Comparison of ENCODE assay signal across 24 cellular contexts in the genomic region with DNA sequence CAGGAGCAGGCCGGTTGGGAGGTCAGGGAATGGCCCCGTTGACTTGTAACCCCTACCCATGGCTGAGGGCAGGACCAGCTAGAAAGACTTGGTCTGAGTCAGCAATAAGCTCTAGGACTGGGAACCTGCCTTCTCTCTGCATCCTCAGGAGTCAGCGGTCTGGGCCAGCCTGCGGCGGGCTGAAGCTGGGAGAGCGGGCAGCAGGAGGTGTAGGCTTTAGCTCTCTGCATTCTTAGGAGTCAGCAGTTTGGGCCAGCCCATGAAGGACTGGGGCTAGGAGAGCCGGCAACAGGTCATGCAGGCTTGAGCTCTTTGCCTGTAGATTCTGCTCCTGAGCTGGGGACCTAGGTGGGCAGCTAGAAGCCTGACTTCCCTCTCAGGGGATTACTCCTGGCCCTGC. TPM values are rescaled to one million over a fixed set of nuclear protein-coding genes. Genes with fewer than 3 reads are reported as not detected.
DNase-seq lines count a peak whose midpoint lies in the region; ATAC-seq and TF ChIP-seq lines count a peak whose summit lies in the region.
"Had no signal": no experiment of that assay in that cellular context is flagged by ENCODE, and none has a peak within 500 bp of the region (broad histone marks: within the 10 kb centered on the region; RNA-seq: fewer than 3 reads in every experiment).

No MANE protein-coding gene starts in this region.

- no peak overlapping the region for H3K4me3 Mint-ChIP-seq in activated CD8-positive, alpha-beta memory T cell treated with anti-CD3 and anti-CD28 coated beads, Interleukin-2, amount 10 ng/mL, durations not matched to agents 7 days and 5 days
- H3K4me3 Mint-ChIP-seq in osteocyte (ENCODE audit: unreplicated experiment) = no peak overlapping the region
- H3K4me3 Mint-ChIP-seq: CD8-positive, alpha-beta memory T cell; H9 had no signal

- no peaks in the 10 kb centered on the region for H3K4me1 Mint-ChIP-seq in activated CD8-positive, alpha-beta memory T cell treated with anti-CD3 and anti-CD28 coated beads, Interleukin-2, amount 10 ng/mL, durations not matched to agents 7 days and 5 days
- H3K4me1 Mint-ChIP-seq in osteocyte (ENCODE audit: unreplicated experiment) = peaks cover 3% of the 10 kb centered on the region
- H3K4me1 Mint-ChIP-seq: CD8-positive, alpha-beta memory T cell had no signal

- CTCF ChIA-PET in activated CD8-positive, alpha-beta memory T cell treated with anti-CD3 and anti-CD28 coated beads, Interleukin-2, amount 10 ng/mL, durations not matched to agents 7 days and 5 days (lab: Charles Lee) = interaction anchor here (1.1 kb wide), 1 partner anchor 13 kb away, joined by 4 read pairs; no protein-coding TSS in a partner anchor

- peaks cover 50% of the 10 kb centered on the region for H3K27me3 Mint-ChIP-seq in activated CD8-positive, alpha-beta memory T cell treated with anti-CD3 and anti-CD28 coated beads, Interleukin-2, amount 10 ng/mL, durations not matched to agents 7 days and 5 days
- peaks cover 22% of the 10 kb centered on the region for H3K27me3 Mint-ChIP-seq in osteocyte (ENCODE audit: unreplicated experiment)

- H3K27ac Mint-ChIP-seq in activated CD8-positive, alpha-beta memory T cell treated with anti-CD3 and anti-CD28 coated beads, Interleukin-2, amount 10 ng/mL, durations not matched to agents 7 days and 5 days = no peak overlapping the region
- no peak overlapping the region for H3K27ac Mint-ChIP-seq in osteocyte (ENCODE audit: unreplicated experiment)

- no peaks in the 10 kb centered on the region for H3K36me3 ChIP-seq in esophagus muscularis mucosa

- WGBS in esophagus muscularis mucosa = 86% methylated on average over 3 of the region's 7 CpGs

- H3K27ac ChIP-seq in esophagus muscularis mucosa (replicated peaks in 1 of 4) = no peak overlapping the region
- H3K27ac ChIP-seq: C4-2B, HL-60, KMS-11 had no signal

- no peak for TF ChIP-seq EP300 in esophagus muscularis mucosa (IDR thresholded peaks at IDR 0.05)

- no peaks in the 10 kb centered on the region for H3K36me3 Mint-ChIP-seq in activated CD8-positive, alpha-beta memory T cell treated with anti-CD3 and anti-CD28 coated beads, Interleukin-2, amount 10 ng/mL, durations not matched to agents 7 days and 5 days
- no peaks in the 10 kb centered on the region for H3K36me3 Mint-ChIP-seq in osteocyte (ENCODE audit: unreplicated experiment)
- H3K36me3 Mint-ChIP-seq: CD8-positive, alpha-beta memory T cell had no signal

- peaks cover 0 to 17% (median 15%) of the 10 kb centered on the region in 4 donors for H3K4me1 ChIP-seq in esophagus muscularis mucosa

- ATAC-seq in activated CD8-positive, alpha-beta memory T cell treated with anti-CD3 and anti-CD28 coated beads, Interleukin-2, amount 10 ng/mL, durations not matched to agents 7 days and 5 days = no peak

- no peaks in the 10 kb centered on the region for H3K9me3 ChIP-seq in esophagus muscularis mucosa

- no peak for TF ChIP-seq CTCF in esophagus muscularis mucosa (IDR thresholded peaks at IDR 0.05)
- TF ChIP-seq CTCF in osteocyte (IDR thresholded peaks at IDR 0.05) = no peak

- intact Hi-C loops in esophagus muscularis mucosa (cut with DNase I) = no loop called here

- H3K9me3 Mint-ChIP-seq in activated CD8-positive, alpha-beta memory T cell treated with anti-CD3 and anti-CD28 coated beads, Interleukin-2, amount 10 ng/mL, durations not matched to agents 7 days and 5 days (ENCODE audit: low read depth) = no peaks in the 10 kb centered on the region
- no peaks in the 10 kb centered on the region for H3K9me3 Mint-ChIP-seq in osteocyte (ENCODE audit: unreplicated experiment)
- H3K9me3 Mint-ChIP-seq: CD8-positive, alpha-beta memory T cell; H9 had no signal

- peak; percentile 19 for DNase-seq in activated CD8-positive, alpha-beta memory T cell treated with anti-CD3 and anti-CD28 coated beads, Interleukin-2, amount 10 ng/mL, durations not matched to agents 7 days and 5 days
- no peak for DNase-seq in activated CD8-positive, alpha-beta memory T cell treated with anti-CD3 and anti-CD28 coated beads, Interleukin-2, amount 50 U/mL, for 4 hours
- DNase-seq in RPMI8226 (peak; percentile 41), esophagus muscularis mucosa (ENCODE audit: extremely low spot score) (peak; percentile 89), osteocyte (ENCODE audit: extremely low spot score, unreplicated experiment) (peak; percentile 62), NCI-H2171 treated with DMSO at 0.1 percent for 48 hours (lab: John Stamatoyannopoulos, UW) (no peak), DMS53 treated with DMSO at 0.1 percent for 48 hours (lab: John Stamatoyannopoulos, UW; ENCODE audit: unreplicated experiment) (no peak)
- DNase-seq in stimulated activated CD4-positive, alpha-beta T cell treated with anti-CD3 and anti-CD28 coated beads, Interleukin-2, amount 100 ng/mL, for 48 hours = no peak
- DNase-seq: CD8-positive, alpha-beta memory T cell; GF-D8; H9; NCI-H1105; NCI-H146; NCI-H2029; NCI-H345; NCI-H524; NCI-H774; NK-92 treated with Interleukin-12 subunit alpha and Interleukin-12 subunit beta, amount 100 ng/mL, for 24 hours; SIG-M5 had no signal

- no peaks in the 10 kb centered on the region for H3K27me3 ChIP-seq in esophagus muscularis mucosa

- no peak for TF ChIP-seq POLR2A in esophagus muscularis mucosa (IDR thresholded peaks at IDR 0.05; ENCODE audit: low read depth)

- H3K4me3 ChIP-seq in esophagus muscularis mucosa = no peak overlapping the region

RNA-seq across cellular contexts. Expression of gene SMIM32, which starts 6.4 kb away (rescaled TPM):
- not detected for total RNA-seq in activated CD8-positive, alpha-beta memory T cell treated with anti-CD3 and anti-CD28 coated beads, Interleukin-2, amount 10 ng/mL, durations not matched to agents 7 days and 5 days
- total RNA-seq in esophagus muscularis mucosa (not detected), osteocyte (not detected in 2 replicates)
- total RNA-seq: A172; CD8-positive, alpha-beta memory T cell; H9; HT-29 had no signal

Comparison
In these comparisons a context has a peak if more than half of its experiments do, and no peak if none do; other contexts are left out.
1. DNase-seq: peak in activated CD8-positive, alpha-beta memory T cell treated with anti-CD3 and anti-CD28 coated beads, Interleukin-2, amount 10 ng/mL, durations not matched to agents 7 days and 5 days (single experiment), RPMI8226 (single experiment), esophagus muscularis mucosa (single experiment) and osteocyte (single experiment); none in activated CD8-positive, alpha-beta memory T cell treated with anti-CD3 and anti-CD28 coated beads, Interleukin-2, amount 50 U/mL, for 4 hours (single experiment), NCI-H2171 treated with DMSO at 0.1 percent for 48 hours (single experiment), stimulated activated CD4-positive, alpha-beta T cell treated with anti-CD3 and anti-CD28 coated beads, Interleukin-2, amount 100 ng/mL, for 48 hours (0 of 2) and DMS53 treated with DMSO at 0.1 percent for 48 hours (single experiment).